1 cellular context compared by ENCODE assay signal in genomic region chr10:13586676-13587355, GRCh38.
TF ChIP-seq lines count a peak whose summit lies in the region.

Gene PRPF18 (plus strand): TSS chr10:13586965. CDS start chr10:13587087, 122 bp downstream.

TF ChIP-seq in HepG2, 621 proteins besides CTCF, POLR2A, EP300 and RAD21 (continued from another document and continues in another):
- TF ChIP-seq MXI1 (IDR thresholded peaks at IDR 0.05; ENCODE audit: borderline replicate concordance, low read depth, low read length): peak; percentile 80; the same call in 1 of the 3 replicates
- no peak for TF ChIP-seq ZNF761 (CRISPR knock-in tag; conservative IDR thresholded peaks at IDR 0.05)
- no peak for TF ChIP-seq ZSCAN12 (CRISPR knock-in tag; IDR thresholded peaks at IDR 0.05)
- peak; percentile 63 for TF ChIP-seq MYPOP (CRISPR knock-in tag; IDR thresholded peaks at IDR 0.05)
- 0 out of 2 replicates have a peak, but pooled peaks have one; percentile 35 for TF ChIP-seq ZNF547 (CRISPR knock-in tag; IDR thresholded peaks at IDR 0.05)
- TF ChIP-seq ZBTB37 (CRISPR knock-in tag; IDR thresholded peaks at IDR 0.05): no peak
- no peak for TF ChIP-seq TFE3 (CRISPR knock-in tag; IDR thresholded peaks at IDR 0.05)
- peak; percentile 64; the same call in 1 of the 2 replicates for TF ChIP-seq YEATS4 (CRISPR knock-in tag; IDR thresholded peaks at IDR 0.05; ENCODE audit: borderline replicate concordance)
- TF ChIP-seq GMEB2 (CRISPR knock-in tag; IDR thresholded peaks at IDR 0.05; ENCODE audit: low read depth): no peak
- TF ChIP-seq NKX3-1 (CRISPR knock-in tag; IDR thresholded peaks at IDR 0.05): no peak
- TF ChIP-seq HOMEZ (CRISPR knock-in tag; IDR thresholded peaks at IDR 0.05; ENCODE audit: low read depth): peak; percentile 81
- TF ChIP-seq CBX2 (IDR thresholded peaks at IDR 0.05; ENCODE audit: low read depth, low read length): no peak
- no peak for TF ChIP-seq CBX2 (CRISPR knock-in tag; IDR thresholded peaks at IDR 0.05; ENCODE audit: low read depth)
- 0 out of 2 replicates have a peak, but pooled peaks have one; percentile 61 for TF ChIP-seq ZSCAN30 (CRISPR knock-in tag; IDR thresholded peaks at IDR 0.05)
- TF ChIP-seq GABPB1 (CRISPR knock-in tag; IDR thresholded peaks at IDR 0.05): peak; percentile 99
- TF ChIP-seq NR1H2 (CRISPR knock-in tag; IDR thresholded peaks at IDR 0.05; ENCODE audit: borderline replicate concordance, low read depth): no peak
- no peak for TF ChIP-seq ZNF354B (CRISPR knock-in tag; IDR thresholded peaks at IDR 0.05)
- peak; percentile 75 for TF ChIP-seq GATAD2A (CRISPR knock-in tag; IDR thresholded peaks at IDR 0.05)
- TF ChIP-seq ZMYM2 (CRISPR knock-in tag; IDR thresholded peaks at IDR 0.05): no peak
- TF ChIP-seq ZXDC (CRISPR knock-in tag; IDR thresholded peaks at IDR 0.05): no peak
- TF ChIP-seq ZNF878 (CRISPR knock-in tag; IDR thresholded peaks at IDR 0.05): peak; percentile 83; the same call in 1 of the 2 replicates
- no peak for TF ChIP-seq ZFP36 (IDR thresholded peaks at IDR 0.05; ENCODE audit: borderline replicate concordance, low read depth, low read length, partially characterized antibody)
- TF ChIP-seq CCDC6 (CRISPR knock-in tag; IDR thresholded peaks at IDR 0.05): peak; percentile 62; the same call in 1 of the 2 replicates
- peak; percentile 82 for TF ChIP-seq ZNF781 (CRISPR knock-in tag; IDR thresholded peaks at IDR 0.05; ENCODE audit: borderline replicate concordance, not compliant biosample characterization)
- no peak for TF ChIP-seq GLI4 (CRISPR knock-in tag; IDR thresholded peaks at IDR 0.05; ENCODE audit: borderline replicate concordance)
- peak; percentile 90; the same call in 1 of the 2 replicates for TF ChIP-seq ZNF670 (CRISPR knock-in tag; IDR thresholded peaks at IDR 0.05; ENCODE audit: borderline replicate concordance)
- TF ChIP-seq KAT7 (CRISPR knock-in tag; IDR thresholded peaks at IDR 0.05; ENCODE audit: borderline replicate concordance): peak; percentile 78; the same call in 1 of the 2 replicates
- no peak for TF ChIP-seq KDM4B (CRISPR knock-in tag; IDR thresholded peaks at IDR 0.05)
- no peak for TF ChIP-seq HNRNPH1 (optimal IDR thresholded peaks at IDR 0.05; ENCODE audit: low read depth, low read length)
- no peak; the same call in 1 of the 2 replicates for TF ChIP-seq ZNF414 (CRISPR knock-in tag; IDR thresholded peaks at IDR 0.05)
- 0 out of 2 replicates have a peak, but pooled peaks have one; percentile 17 for TF ChIP-seq TP53 (CRISPR knock-in tag; conservative IDR thresholded peaks at IDR 0.05)
- no peak for TF ChIP-seq IKZF4 (CRISPR knock-in tag; IDR thresholded peaks at IDR 0.05; ENCODE audit: borderline replicate concordance, low read depth, not compliant biosample characterization)
- TF ChIP-seq REPIN1 (CRISPR knock-in tag; IDR thresholded peaks at IDR 0.05; ENCODE audit: borderline replicate concordance, low read depth): peak; percentile 88
- TF ChIP-seq ZNF772 (CRISPR knock-in tag; IDR thresholded peaks at IDR 0.05): no peak; the same call in 1 of the 2 replicates
- TF ChIP-seq ELF1 (CRISPR knock-in tag; IDR thresholded peaks at IDR 0.05): peak; percentile 86
- TF ChIP-seq ZNF333 (CRISPR knock-in tag; IDR thresholded peaks at IDR 0.05; ENCODE audit: borderline replicate concordance): no peak
- TF ChIP-seq ZBTB34 (CRISPR knock-in tag; IDR thresholded peaks at IDR 0.05): no peak
- no peak for TF ChIP-seq ZNF713 (CRISPR knock-in tag; IDR thresholded peaks at IDR 0.05)
- peak; percentile 83 for TF ChIP-seq ZBTB40 (IDR thresholded peaks at IDR 0.05)
- TF ChIP-seq ZBTB40 (CRISPR knock-in tag; IDR thresholded peaks at IDR 0.05): peak; percentile 42; the same call in 1 of the 2 replicates
